ENCODE assay signal across 25 cellular contexts in genomic region chr2:127047716-127048617, GRCh38. TPM values are rescaled to one million over a fixed set of nuclear protein-coding genes. Genes with fewer than 3 reads are reported as not detected.
DNase-seq lines count a peak whose midpoint lies in the region; ATAC-seq and TF ChIP-seq lines count a peak whose summit lies in the region.
"Had no signal": no experiment of that assay in that cellular context is flagged by ENCODE, and none has a peak within 500 bp of the region (broad histone marks: within the 10 kb centered on the region; RNA-seq: fewer than 3 reads in every experiment).

No MANE protein-coding gene starts in this region.

- no peak overlapping the region for H3K4me3 ChIP-seq in H7 (ENCODE audit: insufficient read depth, low read depth, low read length)
- no peak overlapping the region for H3K4me3 ChIP-seq in left lung
- no peak overlapping the region for H3K4me3 ChIP-seq in sigmoid colon
- H3K4me3 ChIP-seq: A549, adrenal gland, esophagus squamous epithelium, gastroesophageal sphincter, GM12878 had no signal

- ATAC-seq in left lung, result no peak
- ATAC-seq in CD4-positive, alpha-beta T cell (ENCODE audit: poor library complexity), result no peak
- ATAC-seq in GM21381 (IDR thresholded peaks at IDR 0.05; ENCODE audit: unreplicated experiment), result no peak
- ATAC-seq: A549, gastroesophageal sphincter, GM12878 had no signal

- no peaks in the 10 kb centered on the region for H3K27me3 Mint-ChIP-seq in activated CD4-positive, alpha-beta T cell treated with anti-CD3 and anti-CD28 coated beads, Interleukin-2, amount 10 ng/mL, durations not matched to agents 24 days and 14 days
- H3K27me3 Mint-ChIP-seq in CD4-positive, alpha-beta T cell, result no peaks in the 10 kb centered on the region

- no peaks in the 10 kb centered on the region for H3K9me3 ChIP-seq in left lung
- no peaks in the 10 kb centered on the region for H3K9me3 ChIP-seq in sigmoid colon
- no peaks in the 10 kb centered on the region for H3K9me3 ChIP-seq in CD4-positive, alpha-beta T cell (ENCODE audit: control insufficient read depth, low read length)
- H3K9me3 ChIP-seq: A549, adrenal gland, esophagus squamous epithelium, gastroesophageal sphincter had no signal

- H3K4me1 ChIP-seq in left lung, result peaks cover 5 to 7% of the 10 kb centered on the region in 2 donors
- H3K4me1 ChIP-seq in sigmoid colon, result peaks cover 0 to 7% (median 2%) of the 10 kb centered on the region in 4 donors

- peak; percentile 1 for DNase-seq in activated CD4-positive, alpha-beta T cell treated with anti-CD3 and anti-CD28 coated beads for 48 hours
- DNase-seq in activated CD4-positive, alpha-beta T cell treated with anti-CD3 and anti-CD28 coated beads, Interleukin-2, amount 10 ng/mL, durations not matched to agents 24 days and 14 days, result no peak
- DNase-seq in H7 (peak; percentile 37), left lung (peak; percentile 30 to 80), sigmoid colon (peak; percentile 61), COLO829 (ENCODE audit: low spot score) (no peak)
- DNase-seq in CD4-positive, alpha-beta T cell, result no peak
- DNase-seq: activated CD4-positive, alpha-beta T cell treated with anti-CD3 and anti-CD28 coated beads for 4 hours; brain microvascular endothelial cell; DMS79 treated with DMSO at 0.1 percent for 48 hours; effector memory CD4-positive, alpha-beta T cell; esophagus squamous epithelium; hippocampal formation; IMR-90; NCI-H1048; NCI-H1694 treated with DMSO at 0.1 percent for 48 hours; NCI-H2171 treated with DMSO at 0.1 percent for 48 hours; NCI-H524; SIG-M5; small intestine had no signal

- H3K4me1 Mint-ChIP-seq in activated CD4-positive, alpha-beta T cell treated with anti-CD3 and anti-CD28 coated beads, Interleukin-2, amount 10 ng/mL, durations not matched to agents 24 days and 14 days, result peaks cover 2% of the 10 kb centered on the region
- no peaks in the 10 kb centered on the region for H3K4me1 Mint-ChIP-seq in CD4-positive, alpha-beta T cell (ENCODE audit: low read depth)

- H3K36me3 ChIP-seq in H7 (replicated peaks; ENCODE audit: control insufficient read depth, insufficient read depth, low read length) (no peaks in the 10 kb centered on the region), left lung (peaks cover 0 to 14% of the 10 kb centered on the region in 2 donors), sigmoid colon (peaks cover 0 to 22% (median 0%) of the 10 kb centered on the region in 4 donors)
- H3K36me3 ChIP-seq: brain microvascular endothelial cell had no signal

- H3K9me3 Mint-ChIP-seq in activated CD4-positive, alpha-beta T cell treated with anti-CD3 and anti-CD28 coated beads, Interleukin-2, amount 10 ng/mL, durations not matched to agents 24 days and 14 days, result no peaks in the 10 kb centered on the region
- no peaks in the 10 kb centered on the region for H3K9me3 Mint-ChIP-seq in CD4-positive, alpha-beta T cell

- no peak overlapping the region for H3K4me3 Mint-ChIP-seq in activated CD4-positive, alpha-beta T cell treated with anti-CD3 and anti-CD28 coated beads, Interleukin-2, amount 10 ng/mL, durations not matched to agents 24 days and 14 days
- H3K4me3 Mint-ChIP-seq in CD4-positive, alpha-beta T cell, result no peak overlapping the region

- POLR2A ChIA-PET in CD4-positive, alpha-beta T cell (lab: Charles Lee), result no interaction called here

- no peaks in the 10 kb centered on the region for H3K27me3 ChIP-seq in H7 (ENCODE audit: control insufficient read depth, insufficient read depth, low read length)
- H3K27me3 ChIP-seq in left lung, result no peaks in the 10 kb centered on the region
- no peaks in the 10 kb centered on the region for H3K27me3 ChIP-seq in sigmoid colon
- H3K27me3 ChIP-seq in CD4-positive, alpha-beta T cell (ENCODE audit: control insufficient read depth, insufficient read depth, low read length), result no peaks in the 10 kb centered on the region
- H3K27me3 ChIP-seq: adrenal gland, brain microvascular endothelial cell, esophagus squamous epithelium, gastroesophageal sphincter had no signal

- no peak for TF ChIP-seq POLR2A in sigmoid colon (IDR thresholded peaks at IDR 0.05)

- no peak for TF ChIP-seq EP300 in sigmoid colon (IDR thresholded peaks at IDR 0.05)

- intact Hi-C loops in activated CD4-positive, alpha-beta T cell treated with anti-CD3 and anti-CD28 coated beads, Interleukin-2, amount 10 ng/mL, durations not matched to agents 24 days and 14 days (cut with micrococcal nuclease), result no loop called here
- intact Hi-C loops in left lung (cut with DNase I), result no loop called here
- intact Hi-C loops in sigmoid colon (cut with DNase I), result no loop called here
- intact Hi-C loops in CD4-positive, alpha-beta T cell (cut with DNase I, micrococcal nuclease), result no loop called here

- 92 to 94% methylated on average over 38 of the region's 38 CpGs for WGBS in sigmoid colon, 2 donors

- H3K27ac ChIP-seq in left lung (no peak overlapping the region), sigmoid colon (no peak overlapping the region)
- no peak overlapping the region for H3K27ac ChIP-seq in CD4-positive, alpha-beta T cell (ENCODE audit: low read depth, low read length)
- H3K27ac ChIP-seq: A549, adrenal gland, brain microvascular endothelial cell, esophagus squamous epithelium, gastroesophageal sphincter had no signal

- H3K27ac Mint-ChIP-seq in activated CD4-positive, alpha-beta T cell treated with anti-CD3 and anti-CD28 coated beads, Interleukin-2, amount 10 ng/mL, durations not matched to agents 24 days and 14 days, result no peak overlapping the region
- H3K27ac Mint-ChIP-seq in CD4-positive, alpha-beta T cell, result no peak overlapping the region

- TF ChIP-seq CTCF in left lung (IDR thresholded peaks at IDR 0.05) (no peak), sigmoid colon (IDR thresholded peaks at IDR 0.05) (no peak)
- TF ChIP-seq CTCF in CD4-positive, alpha-beta T cell (IDR thresholded peaks at IDR 0.05), result no peak

- CTCF ChIA-PET in CD4-positive, alpha-beta T cell (lab: Charles Lee), result no interaction called here

- H3K36me3 Mint-ChIP-seq in activated CD4-positive, alpha-beta T cell treated with anti-CD3 and anti-CD28 coated beads, Interleukin-2, amount 10 ng/mL, durations not matched to agents 24 days and 14 days (ENCODE audit: low read depth), result peaks cover 10% of the 10 kb centered on the region
- H3K36me3 Mint-ChIP-seq in CD4-positive, alpha-beta T cell (ENCODE audit: low read depth), result peaks cover 25% of the 10 kb centered on the region

RNA-seq across cellular contexts. Expression of gene BIN1, which starts 59.0 kb away (rescaled TPM):
- 38.3 and 39.7 TPM in 2 replicates for total RNA-seq in activated CD4-positive, alpha-beta T cell treated with anti-CD3 and anti-CD28 coated beads, Interleukin-2, amount 10 ng/mL, durations not matched to agents 24 days and 14 days
- 26.0 and 31.6 TPM in 2 replicates for total RNA-seq in H7 (2014; rRNA removed; shearing (Covaris generic))
- total RNA-seq in left lung, result 10 to 100 TPM; 32.0 to 36.0 TPM
- total RNA-seq in sigmoid colon, result 10 to 100 TPM; 36.1 to 57.9 (median 43.2) TPM
- polyA plus RNA-seq in sigmoid colon, result 10 to 100 TPM; 20.3 to 52.9 (median 34.8) TPM
- 100 to 1,000 TPM in 1 of 2 experiments, 10 to 100 TPM in 1; 98.8 to 104 TPM for total RNA-seq in CD4-positive, alpha-beta T cell

Comparison
In these comparisons a context has a peak if more than half of its experiments do, and no peak if none do; other contexts are left out.
1. DNase-seq: peak in activated CD4-positive, alpha-beta T cell treated with anti-CD3 and anti-CD28 coated beads for 48 hours (single experiment), H7 (single experiment), left lung (2 of 2) and sigmoid colon (single experiment); none in activated CD4-positive, alpha-beta T cell treated with anti-CD3 and anti-CD28 coated beads, Interleukin-2, amount 10 ng/mL, durations not matched to agents 24 days and 14 days (single experiment), CD4-positive, alpha-beta T cell (0 of 10) and COLO829 (single experiment).